ENCODE assay signal across 8 cellular contexts in genomic region chr3:71069797-71070196, GRCh38.
DNase-seq lines count a peak whose midpoint lies in the region; ATAC-seq and TF ChIP-seq lines count a peak whose summit lies in the region.

No MANE protein-coding gene starts in this region.

- H3K4me2 ChIP-seq in HCT116 (ENCODE audit: low read length) (no peak overlapping the region), OCI-LY7 (ENCODE audit: low read length) (peak overlapping the region; percentile 60)

- no peak for TF ChIP-seq POLR2A in HCT116 (IDR thresholded peaks at IDR 0.05; ENCODE audit: borderline replicate concordance, extremely low read depth, insufficient read depth, insufficient read length)

- ATAC-seq in HCT116 (peak; percentile 73), foreskin keratinocyte (peak; percentile 91), GM21447 (IDR thresholded peaks at IDR 0.05; ENCODE audit: unreplicated experiment) (no peak), HG03025 (IDR thresholded peaks at IDR 0.05; ENCODE audit: low FRiP score, unreplicated experiment) (no peak)

- H3K9me3 ChIP-seq in HCT116 (ENCODE audit: control insufficient read depth in 1 of 2, insufficient read depth in 1 of 2, low read depth in 1 of 2, low read length in 2 of 2) (no peaks in the 10 kb centered on the region), OCI-LY7 (ENCODE audit: low read length) (no peaks in the 10 kb centered on the region)

- CTCF ChIA-PET in HCT116 (lab: Charles Lee) (no interaction called here), OCI-LY7 (lab: Charles Lee; ENCODE audit: unreplicated experiment) (interaction anchor here (0.5 to 0.6 kb wide), 3 partner anchors 64 to 217 kb away, joined by 3 to 8 read pairs (median 3); no protein-coding TSS in a partner anchor)

- H3K9me3 Mint-ChIP-seq in CD14-positive monocyte (no peaks in the 10 kb centered on the region), progenitor cell of endocrine pancreas (ENCODE audit: low read depth) (no peaks in the 10 kb centered on the region)

- H3K4me1 ChIP-seq in HCT116 (ENCODE audit: control insufficient read depth in 1 of 2, insufficient read depth in 2 of 2, low read length in 2 of 2) (no peaks in the 10 kb centered on the region), OCI-LY7 (ENCODE audit: insufficient read depth, low read length, poor library complexity, severe bottlenecking) (peaks cover 47% of the 10 kb centered on the region), foreskin keratinocyte (peaks cover 24% of the 10 kb centered on the region)

- no peak overlapping the region for H3K9ac ChIP-seq in HCT116 (ENCODE audit: low read length)

- H3K27me3 ChIP-seq in HCT116 (ENCODE audit: insufficient read depth, low read length) (no peaks in the 10 kb centered on the region), foreskin keratinocyte (no peaks in the 10 kb centered on the region)

- no peaks in the 10 kb centered on the region for H3K36me3 ChIP-seq in HCT116 (ENCODE audit: control insufficient read depth in 1 of 2, insufficient read depth in 2 of 2, low read length in 2 of 2)
- H3K36me3 ChIP-seq in OCI-LY7 (ENCODE audit: insufficient read depth, low read length), result no peaks in the 10 kb centered on the region

- H4K20me1 ChIP-seq in HCT116 (ENCODE audit: insufficient read depth) (no peaks in the 10 kb centered on the region), OCI-LY7 (ENCODE audit: insufficient read depth, low read length) (peaks cover 26% of the 10 kb centered on the region; the same call in 1 of the 2 replicates)

- H3K4me3 Mint-ChIP-seq in CD14-positive monocyte, result no peak overlapping the region
- H3K4me3 Mint-ChIP-seq in progenitor cell of endocrine pancreas (ENCODE audit: low read depth), result no peak overlapping the region

- BruUV-seq in HCT116 (replicated peaks; lab: Mats Ljungman, UMichigan) (no TSS peak), OCI-LY7 (replicated peaks; lab: Mats Ljungman, UMichigan) (no TSS peak)

- DNase-seq in CD14-positive monocyte (ENCODE audit: low spot score) (peak; percentile 65), HCT116 (ENCODE audit: low read depth, low spot score) (no peak), OCI-LY7 (ENCODE audit: low spot score) (peak; percentile 76), foreskin keratinocyte (peak; percentile 91 to 96), progenitor cell of endocrine pancreas (ENCODE audit: low spot score, unreplicated experiment) (no peak)
- DNase-seq in activated T-helper 1 cell treated with anti-CD3 and anti-CD28 coated beads, Interleukin-2, amount 50 U/mL, for 16 hours (ENCODE audit: low read depth in 1 of 2, low spot score in 1 of 2), result peak; percentile 25 to 48

- TF ChIP-seq RAD21 in HCT116 (IDR thresholded peaks at IDR 0.05; ENCODE audit: low read depth), result peak; percentile 57

- H3K9me2 ChIP-seq in HCT116 (ENCODE audit: insufficient read depth) (no peaks in the 10 kb centered on the region), OCI-LY7 (ENCODE audit: insufficient read depth, low read length) (no peaks in the 10 kb centered on the region)

- H3K27ac ChIP-seq in HCT116 (ENCODE audit: low read depth, low read length), result no peak overlapping the region
- no peak overlapping the region for H3K27ac ChIP-seq in OCI-LY7 (ENCODE audit: low read depth, low read length, poor library complexity, severe bottlenecking)
- peak overlapping the region; percentile 70 for H3K27ac ChIP-seq in foreskin keratinocyte

- no peak overlapping the region for H2AFZ ChIP-seq in HCT116 (ENCODE audit: low read depth, low read length, poor library complexity, severe bottlenecking)
- H2AFZ ChIP-seq in OCI-LY7 (ENCODE audit: low read length), result no peak overlapping the region

- H3K79me2 ChIP-seq in HCT116 (ENCODE audit: insufficient read depth, low read length) (no peaks in the 10 kb centered on the region), OCI-LY7 (ENCODE audit: insufficient read depth, low read depth, low read length) (peaks cover 34% of the 10 kb centered on the region; the same call in 1 of the 2 replicates)

- H3K36me3 Mint-ChIP-seq in CD14-positive monocyte, result peaks cover 3 to 4% of the 10 kb centered on the region in 2 donors
- H3K36me3 Mint-ChIP-seq in progenitor cell of endocrine pancreas (ENCODE audit: insufficient read depth), result peaks cover 2% of the 10 kb centered on the region

- H3K27me3 Mint-ChIP-seq in CD14-positive monocyte (ENCODE audit: low read depth in 3 of 3) (peaks cover 0 to 6% (median 4%) of the 10 kb centered on the region in 3 donors), progenitor cell of endocrine pancreas (no peaks in the 10 kb centered on the region)

- H3K4me1 Mint-ChIP-seq in CD14-positive monocyte (peaks cover 36% of the 10 kb centered on the region), progenitor cell of endocrine pancreas (ENCODE audit: low read depth) (peaks cover 50% of the 10 kb centered on the region)

- POLR2A ChIA-PET in HCT116 (lab: Charles Lee), result no interaction called here
- POLR2A ChIA-PET in OCI-LY7 (lab: Charles Lee), result interaction anchor here (0.7 to 1.3 kb wide), 4 partner anchors 18 to 360 kb away, joined by 3 to 4 read pairs (median 3); no protein-coding TSS in a partner anchor

- RAD21 ChIA-PET in HCT116 (lab: Charles Lee; ENCODE audit: low non-redundant PET in 1 of 2, low total read pairs in 2 of 2, uncharacterized antibody in 2 of 2, unreplicated experiment in 2 of 2), result no interaction called here

- peak overlapping the region in 1 of 7 donors; percentile 16 for H3K27ac Mint-ChIP-seq in CD14-positive monocyte
- H3K27ac Mint-ChIP-seq in progenitor cell of endocrine pancreas, result peak overlapping the region; percentile 8

- H3K4me3 ChIP-seq in HCT116 (replicated peaks in 1 of 2; ENCODE audit: low read depth in 1 of 2, low read length in 2 of 2) (no peak overlapping the region), OCI-LY7 (ENCODE audit: low read depth, low read length, poor library complexity, severe bottlenecking) (no peak overlapping the region)

- TF ChIP-seq CTCF in CD14-positive monocyte (IDR thresholded peaks at IDR 0.05), result peak; percentile 65
- peak; percentile 40 to 55 (median 47); a peak in 5 of 6 replicates for TF ChIP-seq CTCF in HCT116 (IDR thresholded peaks at IDR 0.05 in 2 of 3, conservative IDR thresholded peaks at IDR 0.05 in 1 of 3; ENCODE audit: borderline replicate concordance in 1 of 3, insufficient read depth in 1 of 3, low read depth in 2 of 3, low read length in 2 of 3)
- TF ChIP-seq CTCF in OCI-LY7 (conservative IDR thresholded peaks at IDR 0.05; ENCODE audit: low read length), result peak; percentile 88
- TF ChIP-seq CTCF in foreskin keratinocyte (conservative IDR thresholded peaks at IDR 0.05), result peak; percentile 98
- peak; percentile 45 for TF ChIP-seq CTCF in progenitor cell of endocrine pancreas (IDR thresholded peaks at IDR 0.05; ENCODE audit: unreplicated experiment)

- intact Hi-C loops in CD14-positive monocyte (cut with micrococcal nuclease) (loop anchor here (5.0 to 10.0 kb wide), 4 partner anchors 65 to 1985 kb away; partner anchors contain the start of genes ARL6IP5 (in 1 of the 2), FOXP1 (in 1 of the 2) and UBA3 (in 1 of the 2)), HCT116 (cut with micrococcal nuclease) (loop anchor here (10.0 kb wide), 1 partner anchor 515 kb away; the partner anchor contains the start of gene FOXP1), OCI-LY7 (cut with micrococcal nuclease; ENCODE audit: unreplicated experiment) (loop anchor here (1.0 to 5.0 kb wide), 4 partner anchors 62 to 583 kb away; no protein-coding TSS in a partner anchor)

TF ChIP-seq in HCT116, 20 proteins besides CTCF, POLR2A, EP300 and RAD21:
- TF ChIP-seq ZBTB33 (IDR thresholded peaks at IDR 0.05; ENCODE audit: extremely low read depth, insufficient replicate concordance, low read length), result no peak
- TF ChIP-seq REST (IDR thresholded peaks at IDR 0.05; ENCODE audit: low read depth), result no peak
- TF ChIP-seq SIN3A (IDR thresholded peaks at IDR 0.05; ENCODE audit: low read depth), result no peak
- no peak for TF ChIP-seq SP1 (IDR thresholded peaks at IDR 0.05; ENCODE audit: low read depth)
- TF ChIP-seq SRF (IDR thresholded peaks at IDR 0.05; ENCODE audit: low read depth), result no peak

Comparison
In these comparisons a context has a peak if more than half of its experiments do, and no peak if none do; other contexts are left out.
1. DNase-seq: peak in CD14-positive monocyte (single experiment), OCI-LY7 (single experiment), activated T-helper 1 cell treated with anti-CD3 and anti-CD28 coated beads, Interleukin-2, amount 50 U/mL, for 16 hours (2 of 2) and foreskin keratinocyte (2 of 2); none in HCT116 (single experiment) and progenitor cell of endocrine pancreas (single experiment).
2. CTCF ChIP-seq: peak in every context shown above with its lines; median percentile 98 in foreskin keratinocyte; 88 in OCI-LY7; 65 in CD14-positive monocyte; 47 in HCT116; 45 in progenitor cell of endocrine pancreas.
3. ATAC-seq: peak in HCT116 (single experiment) and foreskin keratinocyte (single experiment); none in GM21447 (single experiment) and HG03025 (single experiment).